8 cellular contexts compared by ENCODE assay signal in genomic region chr17:41930833-41931156, GRCh38. TPM values are rescaled to one million over a fixed set of nuclear protein-coding genes. Genes with fewer than 3 reads are reported as not detected.
A peak's percentile ranks its signal among the peaks of the same experiment; 100 is the strongest.
DNase-seq lines count a peak whose midpoint lies in the region; TF ChIP-seq lines count a peak whose summit lies in the region.
"Not testable (repeated sequence)": the region's sequence is repeated elsewhere in the genome, so short reads cannot be mapped to it uniquely, and the experiment has no call there.

No MANE protein-coding gene starts in this region.

- peak overlapping the region; percentile 85 for H2AFZ ChIP-seq in neuron (ENCODE audit: low read depth, low read length)

- not testable (repeated sequence) for H3K9me3 ChIP-seq in CD8-positive, alpha-beta memory T cell (ENCODE audit: low read length); NT2/D1 (ENCODE audit: insufficient read depth, low read length); ectodermal cell (ENCODE audit: control insufficient read depth, low read length); iPS-18c (ENCODE audit: control insufficient read depth, insufficient read depth, low read length); neuron (ENCODE audit: low read length); thymus (ENCODE audit: control insufficient read depth)

- H3K27ac Mint-ChIP-seq in CD8-positive, alpha-beta memory T cell: peak overlapping the region; percentile 90 to 100 (median 97)
- peak overlapping the region; percentile 96 for H3K27ac Mint-ChIP-seq in activated T-helper 1 cell treated with anti-CD3 and anti-CD28 coated beads, Interleukin-12 subunit alpha, Interleukin-12 subunit beta, Interleukin-2, Interleukin-4 antibody, amounts not matched to agents 30 ng/mL and 10 ng/mL and 1 ng/mL, durations not matched to agents 14 hours and 24 hours and 36 hours

- CTCF ChIA-PET in CD8-positive, alpha-beta memory T cell (lab: Charles Lee): interaction anchor here (0.6 to 1.7 kb wide), 12 partner anchors 8 to 182 kb away, joined by 3 to 8 read pairs (median 3); partner anchors contain the start of genes ACLY, CNP, DHX58 and DNAJC7
- CTCF ChIA-PET in HEK293T (lab: Yijun Ruan, JAX): interaction anchor here (0.6 to 2.5 kb wide), 12 partner anchors 9 to 273 kb away, joined by 3 to 12 read pairs (median 3); partner anchors contain the start of gene ACLY

- peaks cover 19 to 26% (median 24%) of the 10 kb centered on the region in 3 donors for H3K4me1 Mint-ChIP-seq in CD8-positive, alpha-beta memory T cell
- H3K4me1 Mint-ChIP-seq in activated T-helper 1 cell treated with anti-CD3 and anti-CD28 coated beads, Interleukin-12 subunit alpha, Interleukin-12 subunit beta, Interleukin-2, Interleukin-4 antibody, amounts not matched to agents 30 ng/mL and 10 ng/mL and 1 ng/mL, durations not matched to agents 14 hours and 24 hours and 36 hours (ENCODE audit: low read depth): peaks cover 35% of the 10 kb centered on the region

- H3K27ac ChIP-seq in CD8-positive, alpha-beta memory T cell (ENCODE audit: low read depth, low read length): peak overlapping the region; percentile 90
- H3K27ac ChIP-seq in ectodermal cell (ENCODE audit: insufficient read depth, low read depth, low read length, poor library complexity, severe bottlenecking): peak overlapping the region; percentile 76
- not testable (repeated sequence) for H3K27ac ChIP-seq in thymus (ENCODE audit: low read depth)

- not testable (repeated sequence) for H3K9me3 Mint-ChIP-seq in CD8-positive, alpha-beta memory T cell; activated T-helper 1 cell treated with anti-CD3 and anti-CD28 coated beads, Interleukin-12 subunit alpha, Interleukin-12 subunit beta, Interleukin-2, Interleukin-4 antibody, amounts not matched to agents 30 ng/mL and 10 ng/mL and 1 ng/mL, durations not matched to agents 14 hours and 24 hours and 36 hours

- H3K9ac ChIP-seq in NT2/D1 (ENCODE audit: insufficient read length, low read depth): peak overlapping the region; percentile 90

- peak overlapping the region; percentile 88 to 97 (median 94) for H3K4me3 Mint-ChIP-seq in CD8-positive, alpha-beta memory T cell
- peak overlapping the region; percentile 97 for H3K4me3 Mint-ChIP-seq in activated T-helper 1 cell treated with anti-CD3 and anti-CD28 coated beads, Interleukin-12 subunit alpha, Interleukin-12 subunit beta, Interleukin-2, Interleukin-4 antibody, amounts not matched to agents 30 ng/mL and 10 ng/mL and 1 ng/mL, durations not matched to agents 14 hours and 24 hours and 36 hours

- H3K36me3 ChIP-seq in CD8-positive, alpha-beta memory T cell (ENCODE audit: insufficient read depth, low read length); NT2/D1 (ENCODE audit: insufficient read depth, insufficient read length, low read length); ectodermal cell (ENCODE audit: control insufficient read depth, insufficient read depth, low read length); thymus (ENCODE audit: control insufficient read depth, insufficient read depth): not testable (repeated sequence)
- H3K36me3 ChIP-seq in neuron (ENCODE audit: insufficient read depth, low read length): peaks cover 11% of the 10 kb centered on the region

- peaks cover 20% of the 10 kb centered on the region for H3K4me1 ChIP-seq in CD8-positive, alpha-beta memory T cell (ENCODE audit: insufficient read depth, low read length)
- not testable (repeated sequence) for H3K4me1 ChIP-seq in NT2/D1 (ENCODE audit: insufficient read depth, insufficient read length); ectodermal cell (ENCODE audit: control insufficient read depth, insufficient read depth, low read length); thymus (ENCODE audit: control insufficient read depth, insufficient read depth, low read length)
- peaks cover 14% of the 10 kb centered on the region for H3K4me1 ChIP-seq in neuron (ENCODE audit: insufficient read depth, low read length)

- DNase-seq in CD8-positive, alpha-beta memory T cell; HEK293T (ENCODE audit: extremely low spot score); NT2/D1 (ENCODE audit: low read depth, low spot score); activated T-helper 1 cell treated with anti-CD3 and anti-CD28 coated beads, Interleukin-12 subunit alpha, Interleukin-12 subunit beta, Interleukin-2, Interleukin-4 antibody, amounts not matched to agents 30 ng/mL and 10 ng/mL and 1 ng/mL, durations not matched to agents 14 hours and 24 hours and 36 hours (ENCODE audit: low spot score): not testable (repeated sequence)

- 60 to 69% methylated on average over 18 of the region's 18 CpGs for WGBS in ectodermal cell, 2 experiments
- WGBS in thymus: 57% methylated on average over 18 of the region's 18 CpGs

- not testable (repeated sequence) for H3K27me3 ChIP-seq in CD8-positive, alpha-beta memory T cell (ENCODE audit: insufficient read depth, low read length, poor library complexity, severe bottlenecking); NT2/D1 (ENCODE audit: insufficient read depth, insufficient read length); ectodermal cell (ENCODE audit: control insufficient read depth, insufficient read depth, low read length, poor library complexity, severe bottlenecking); neuron (ENCODE audit: insufficient read depth, low read length); thymus (ENCODE audit: control insufficient read depth, insufficient read depth)

- H3K27me3 Mint-ChIP-seq in CD8-positive, alpha-beta memory T cell; activated T-helper 1 cell treated with anti-CD3 and anti-CD28 coated beads, Interleukin-12 subunit alpha, Interleukin-12 subunit beta, Interleukin-2, Interleukin-4 antibody, amounts not matched to agents 30 ng/mL and 10 ng/mL and 1 ng/mL, durations not matched to agents 14 hours and 24 hours and 36 hours (ENCODE audit: insufficient read depth): not testable (repeated sequence)

- intact Hi-C loops in activated T-helper 1 cell treated with anti-CD3 and anti-CD28 coated beads, Interleukin-12 subunit alpha, Interleukin-12 subunit beta, Interleukin-2, Interleukin-4 antibody, amounts not matched to agents 30 ng/mL and 10 ng/mL and 1 ng/mL, durations not matched to agents 14 hours and 24 hours and 36 hours (cut with micrococcal nuclease): loop anchor here (1.0 to 5.0 kb wide), 5 partner anchors 11 to 457 kb away; partner anchors contain the start of genes CNP, DNAJC7, KLHL11 and STAT3

- peak overlapping the region; percentile 72 for H3K4me3 ChIP-seq in CD8-positive, alpha-beta memory T cell (ENCODE audit: low read length)
- H3K4me3 ChIP-seq in NT2/D1 (ENCODE audit: insufficient read length, low read depth): peak overlapping the region; percentile 76
- peak overlapping the region; percentile 69 for H3K4me3 ChIP-seq in ectodermal cell (ENCODE audit: insufficient read depth, low read depth, low read length)
- peak overlapping the region; percentile 67 for H3K4me3 ChIP-seq in iPS-18c (ENCODE audit: insufficient read depth, low read depth, low read length)
- peak overlapping the region; percentile 63 for H3K4me3 ChIP-seq in neuron (ENCODE audit: low read length)
- peak overlapping the region; percentile 61 for H3K4me3 ChIP-seq in thymus (ENCODE audit: low read length)

- POLR2A ChIA-PET in CD8-positive, alpha-beta memory T cell (lab: Charles Lee): interaction anchor here (0.6 to 1.7 kb wide), 11 partner anchors 12 to 1356 kb away, joined by 3 to 15 read pairs (median 5); partner anchors contain the start of genes ACLY, CNP, DNAJC7 and KLHL11
- POLR2A ChIA-PET in HEK293T (lab: Yijun Ruan, JAX): interaction anchor here (0.5 to 6.6 kb wide), 40 partner anchors 9 to 271 kb away, joined by 3 to 148 read pairs (median 5); partner anchors contain the start of genes ACLY, CNP, DNAJC7 and EIF1

- H3K36me3 Mint-ChIP-seq in CD8-positive, alpha-beta memory T cell; activated T-helper 1 cell treated with anti-CD3 and anti-CD28 coated beads, Interleukin-12 subunit alpha, Interleukin-12 subunit beta, Interleukin-2, Interleukin-4 antibody, amounts not matched to agents 30 ng/mL and 10 ng/mL and 1 ng/mL, durations not matched to agents 14 hours and 24 hours and 36 hours (ENCODE audit: low read depth): not testable (repeated sequence)

TF ChIP-seq in HEK293T, 16 proteins besides CTCF, POLR2A, EP300 and RAD21:
- TF ChIP-seq ZNF384 (IDR thresholded peaks at IDR 0.05): peak; percentile 96

RNA-seq across cellular contexts. Expression of gene ODAD4, which starts 0.4 kb away (rescaled TPM):
- under 1 TPM; 0.53 to 0.57 TPM for total RNA-seq in CD8-positive, alpha-beta memory T cell
- 0.10 TPM for polyA plus RNA-seq in CD8-positive, alpha-beta memory T cell
- total RNA-seq in activated T-helper 1 cell treated with anti-CD3 and anti-CD28 coated beads, Interleukin-12 subunit alpha, Interleukin-12 subunit beta, Interleukin-2, Interleukin-4 antibody, amounts not matched to agents 30 ng/mL and 10 ng/mL and 1 ng/mL, durations not matched to agents 14 hours and 24 hours and 36 hours: 0.39 and 0.73 TPM in 2 replicates
- 8.4 TPM for polyA plus RNA-seq in ectodermal cell (2013, experiment 1 of 4)
- 7.1 TPM for polyA plus RNA-seq in ectodermal cell (2013, experiment 2 of 4)
- 4.9 TPM for polyA plus RNA-seq in ectodermal cell (2013, experiment 3 of 4)
- 5.9 TPM for polyA plus RNA-seq in ectodermal cell (2013, experiment 4 of 4)
- polyA plus RNA-seq in thymus: 1.4 TPM

RNA-seq across cellular contexts. Expression of gene ACLY, which starts 12.0 kb away (rescaled TPM):
- total RNA-seq in CD8-positive, alpha-beta memory T cell: 100 to 1,000 TPM; 188 to 189 TPM
- polyA plus RNA-seq in CD8-positive, alpha-beta memory T cell: 70.6 TPM
- total RNA-seq in activated T-helper 1 cell treated with anti-CD3 and anti-CD28 coated beads, Interleukin-12 subunit alpha, Interleukin-12 subunit beta, Interleukin-2, Interleukin-4 antibody, amounts not matched to agents 30 ng/mL and 10 ng/mL and 1 ng/mL, durations not matched to agents 14 hours and 24 hours and 36 hours: 200 and 211 TPM in 2 replicates
- polyA plus RNA-seq in ectodermal cell (2013, experiment 1 of 4): 247 TPM
- 243 TPM for polyA plus RNA-seq in ectodermal cell (2013, experiment 2 of 4)
- polyA plus RNA-seq in ectodermal cell (2013, experiment 3 of 4): 152 TPM
- 162 TPM for polyA plus RNA-seq in ectodermal cell (2013, experiment 4 of 4)
- 26.6 TPM for polyA plus RNA-seq in thymus

RNA-seq across cellular contexts. Expression of gene CNP, which starts 35.8 kb away (rescaled TPM):
- total RNA-seq in CD8-positive, alpha-beta memory T cell: 10 to 100 TPM; 70.3 to 71.6 TPM
- 35.3 TPM for polyA plus RNA-seq in CD8-positive, alpha-beta memory T cell
- total RNA-seq in activated T-helper 1 cell treated with anti-CD3 and anti-CD28 coated beads, Interleukin-12 subunit alpha, Interleukin-12 subunit beta, Interleukin-2, Interleukin-4 antibody, amounts not matched to agents 30 ng/mL and 10 ng/mL and 1 ng/mL, durations not matched to agents 14 hours and 24 hours and 36 hours: 89.1 and 89.8 TPM in 2 replicates
- 113 TPM for polyA plus RNA-seq in ectodermal cell (2013, experiment 1 of 4)
- polyA plus RNA-seq in ectodermal cell (2013, experiment 2 of 4): 121 TPM
- polyA plus RNA-seq in ectodermal cell (2013, experiment 3 of 4): 60.9 TPM
- polyA plus RNA-seq in ectodermal cell (2013, experiment 4 of 4): 69.8 TPM
- polyA plus RNA-seq in thymus: 46.0 TPM
